18 cellular contexts compared by ENCODE assay signal in genomic region chr3:82038536-82038935, GRCh38.
DNase-seq lines count a peak whose midpoint lies in the region; ATAC-seq, FAIRE-seq and TF ChIP-seq lines count a peak whose summit lies in the region.
"Had no signal": no experiment of that assay in that cellular context is flagged by ENCODE, and none has a peak within 500 bp of the region (broad histone marks: within the 10 kb centered on the region; RNA-seq: fewer than 3 reads in every experiment).

No MANE protein-coding gene starts in this region.

- H3K4me1 ChIP-seq in endothelial cell of umbilical vein (ENCODE audit: control insufficient read depth, extremely low read depth, insufficient read depth, low read length), result no peaks in the 10 kb centered on the region

- H3K9me1 ChIP-seq in endothelial cell of umbilical vein (replicated peaks; ENCODE audit: control insufficient read depth, extremely low read depth, insufficient read depth, low read length), result no peaks in the 10 kb centered on the region

- CTCF ChIA-PET in endothelial cell of umbilical vein (lab: Charles Lee), result interaction anchor here (1.0 kb wide), 1 partner anchor 94 kb away, joined by 3 read pairs; no protein-coding TSS in a partner anchor

- H3K79me2 ChIP-seq in endothelial cell of umbilical vein (ENCODE audit: control insufficient read depth, insufficient read depth, low read length), result no peaks in the 10 kb centered on the region

- no peak overlapping the region for H3K27ac ChIP-seq in endothelial cell of umbilical vein (ENCODE audit: insufficient read depth, low read depth, low read length)
- H3K27ac ChIP-seq: HL-60 had no signal

- TF ChIP-seq POLR2A in endothelial cell of umbilical vein (IDR thresholded peaks at IDR 0.05; ENCODE audit: low read depth, low read length), result no peak

- FAIRE-seq in endothelial cell of umbilical vein (lab: Jason Lieb, UNC), result no peak

- no peak overlapping the region for H3K4me2 ChIP-seq in endothelial cell of umbilical vein (ENCODE audit: insufficient read depth, low read length)

- dilution Hi-C loops in endothelial cell of umbilical vein (cut with MboI; ENCODE audit: extremely low pct_ligation_motif_present, low sequenced_read_pairs), result no loop called here

- no peaks in the 10 kb centered on the region for H3K36me3 ChIP-seq in endothelial cell of umbilical vein (ENCODE audit: control insufficient read depth in 2 of 2, extremely low read depth in 1 of 2, insufficient read depth in 2 of 2, low read length in 2 of 2)

- TF ChIP-seq CTCF in AG10803 (conservative IDR thresholded peaks at IDR 0.05; ENCODE audit: low read length) (no peak), endothelial cell of umbilical vein (IDR thresholded peaks at IDR 0.05; ENCODE audit: extremely low read depth in 1 of 2, insufficient read depth in 1 of 2, low read depth in 1 of 2, low read length in 2 of 2) (no peak)

- no peaks in the 10 kb centered on the region for H4K20me1 ChIP-seq in endothelial cell of umbilical vein (replicated peaks; ENCODE audit: control insufficient read depth, extremely low read depth, insufficient read depth, low read length)

- ATAC-seq in GM21526 (IDR thresholded peaks at IDR 0.05; ENCODE audit: low FRiP score, unreplicated experiment), result no peak

- H3K27me3 ChIP-seq in endothelial cell of umbilical vein (ENCODE audit: control insufficient read depth in 2 of 2, insufficient read depth in 2 of 2, low read length in 2 of 2), result no peaks in the 10 kb centered on the region

- H2AFZ ChIP-seq in endothelial cell of umbilical vein (ENCODE audit: low read depth, low read length), result no peak overlapping the region

- no peak overlapping the region for H3K9ac ChIP-seq in endothelial cell of umbilical vein (replicated peaks; ENCODE audit: extremely low read depth, insufficient read depth, low read length)

- BruUV-seq in endothelial cell of umbilical vein (replicated peaks; lab: Mats Ljungman, UMichigan), result no TSS peak

- peak; percentile 24 for DNase-seq in AG10803 (ENCODE audit: low read depth)
- DNase-seq in GM04504 (ENCODE audit: low read depth), result peak; percentile 4
- DNase-seq in NCI-H2081 treated with DMSO at 0.1 percent for 48 hours (lab: John Stamatoyannopoulos, UW), result peak; percentile 27
- DNase-seq in endothelial cell of umbilical vein (ENCODE audit: low read depth, low spot score), result peak; percentile 4
- no peak for DNase-seq in pons (ENCODE audit: low spot score)
- DNase-seq in NCI-H1930 (lab: John Stamatoyannopoulos, UW), result no peak
- DNase-seq: CD4-positive, alpha-beta T cell; DND-41; GF-D8; GOT3; HFFc6; NCI-H2029; NCI-H226; NCI-H774; SHP77; T-helper 2 cell had no signal

- H3K4me3 ChIP-seq in AG10803 (ENCODE audit: low read length), result no peak overlapping the region
- H3K4me3 ChIP-seq in endothelial cell of umbilical vein (replicated peaks in 1 of 3; ENCODE audit: insufficient read depth in 1 of 3, low read depth in 1 of 3, low read length in 3 of 3), result no peak overlapping the region

- POLR2A ChIA-PET in endothelial cell of umbilical vein (lab: Charles Lee), result no interaction called here

- intact Hi-C loops in endothelial cell of umbilical vein (cut with micrococcal nuclease), result no loop called here

- H3K9me3 ChIP-seq in endothelial cell of umbilical vein (replicated peaks; ENCODE audit: control insufficient read depth, insufficient read depth, low read length), result no peaks in the 10 kb centered on the region

TF ChIP-seq in endothelial cell of umbilical vein, 7 proteins besides CTCF, POLR2A, EP300 and RAD21:
- TF ChIP-seq JUN (IDR thresholded peaks at IDR 0.05; ENCODE audit: borderline replicate concordance, insufficient read depth, insufficient read length, low read depth), result no peak
- TF ChIP-seq POLR2AphosphoS5 (IDR thresholded peaks at IDR 0.05; ENCODE audit: insufficient read depth, low read depth, low read length), result no peak
- no peak for TF ChIP-seq FOS (IDR thresholded peaks at IDR 0.05; ENCODE audit: borderline replicate concordance, insufficient read depth, low read length)
- TF ChIP-seq MAX (IDR thresholded peaks at IDR 0.05; ENCODE audit: insufficient read depth, insufficient read length), result no peak
- TF ChIP-seq MYC (IDR thresholded peaks at IDR 0.05; ENCODE audit: low read depth, low read length), result no peak
- no peak for TF ChIP-seq EZH2 (IDR thresholded peaks at IDR 0.05; ENCODE audit: borderline replicate concordance, low read depth, low read length, severe bottlenecking)
- TF ChIP-seq GATA2 (IDR thresholded peaks at IDR 0.05; ENCODE audit: insufficient read depth, insufficient read length, low read depth, low read length), result no peak

Comparison
In these comparisons a context has a peak if more than half of its experiments do, and no peak if none do; other contexts are left out.
1. DNase-seq: peak in AG10803 (single experiment), GM04504 (single experiment), NCI-H2081 treated with DMSO at 0.1 percent for 48 hours (single experiment) and endothelial cell of umbilical vein (single experiment); none in pons (single experiment) and NCI-H1930 (0 of 2).